1 cellular context compared by ENCODE assay signal in genomic region chrX:30652527-30653414, GRCh38.
TF ChIP-seq lines count a peak whose summit lies in the region.

No MANE protein-coding gene starts in this region.

TF ChIP-seq in K562, 482 proteins besides CTCF, POLR2A, EP300 and RAD21 (continued from another document and continues in another):
- no peak for TF ChIP-seq REST (CRISPR knock-in tag; IDR thresholded peaks at IDR 0.05; ENCODE audit: low read depth)
- TF ChIP-seq HOXB6 (CRISPR knock-in tag; IDR thresholded peaks at IDR 0.05; ENCODE audit: borderline replicate concordance): no peak
- TF ChIP-seq OTX1 (CRISPR knock-in tag; IDR thresholded peaks at IDR 0.05): no peak
- TF ChIP-seq XRCC5 (IDR thresholded peaks at IDR 0.05; ENCODE audit: low read depth, low read length): no peak
- TF ChIP-seq TARDBP (IDR thresholded peaks at IDR 0.05): no peak
- TF ChIP-seq HINFP (tag; conservative IDR thresholded peaks at IDR 0.05; ENCODE audit: low read depth): no peak
- no peak for TF ChIP-seq SIN3B (IDR thresholded peaks at IDR 0.05; ENCODE audit: low read depth)
- peak; percentile 59; the same call in 1 of the 2 replicates for TF ChIP-seq ELF1 (tag; IDR thresholded peaks at IDR 0.05)
- TF ChIP-seq ZNF212 (CRISPR knock-in tag; IDR thresholded peaks at IDR 0.05): no peak
- TF ChIP-seq NR3C1 (CRISPR knock-in tag; IDR thresholded peaks at IDR 0.05): no peak
- no peak for TF ChIP-seq POLR2B (IDR thresholded peaks at IDR 0.05; ENCODE audit: low read depth, partially characterized antibody)
- TF ChIP-seq SREBF1 (IDR thresholded peaks at IDR 0.05; ENCODE audit: borderline replicate concordance, low read depth, low read length): no peak
- no peak for TF ChIP-seq TCF7L2 (IDR thresholded peaks at IDR 0.05; ENCODE audit: low read depth, low read length)
- TF ChIP-seq MECOM (CRISPR knock-in tag; IDR thresholded peaks at IDR 0.05): no peak
- TF ChIP-seq HNRNPL (IDR thresholded peaks at IDR 0.05; ENCODE audit: low read depth, low read length): 0 out of 2 replicates have a peak, but pooled peaks have one; percentile 24
- TF ChIP-seq POLR2H (tag; IDR thresholded peaks at IDR 0.05; ENCODE audit: low read depth): peak; percentile 14; the same call in 1 of the 2 replicates
- peak; percentile 99 for TF ChIP-seq USF2 (CRISPR knock-in tag; IDR thresholded peaks at IDR 0.05)
- no peak for TF ChIP-seq ZNF146 (CRISPR knock-in tag; IDR thresholded peaks at IDR 0.05; ENCODE audit: unreplicated experiment)
- TF ChIP-seq ZNF277 (CRISPR knock-in tag; IDR thresholded peaks at IDR 0.05; ENCODE audit: borderline replicate concordance): no peak
- TF ChIP-seq HMGN3 (IDR thresholded peaks at IDR 0.05; ENCODE audit: borderline replicate concordance, extremely low read depth, insufficient read length, low read depth, low read length): no peak
- TF ChIP-seq ZNF717 (CRISPR knock-in tag; IDR thresholded peaks at IDR 0.05): no peak
- TF ChIP-seq NFE2 (IDR thresholded peaks at IDR 0.05; ENCODE audit: low read depth): no peak
- TF ChIP-seq SLC30A9 (CRISPR knock-in tag; IDR thresholded peaks at IDR 0.05): no peak
- no peak for TF ChIP-seq E2F1 (CRISPR knock-in tag; IDR thresholded peaks at IDR 0.05)
- TF ChIP-seq TCF7 (IDR thresholded peaks at IDR 0.05; ENCODE audit: borderline replicate concordance): no peak
- no peak for TF ChIP-seq THRAP3 (IDR thresholded peaks at IDR 0.05; ENCODE audit: borderline replicate concordance)
- TF ChIP-seq THAP12 (CRISPR knock-in tag; IDR thresholded peaks at IDR 0.05): peak; percentile 55; the same call in 1 of the 2 replicates
- no peak for TF ChIP-seq RBM15 (IDR thresholded peaks at IDR 0.05; ENCODE audit: insufficient read depth, low read length)
- no peak for TF ChIP-seq ZNF124 (CRISPR knock-in tag; IDR thresholded peaks at IDR 0.05)
- peak; percentile 12; the same call in 1 of the 2 replicates for TF ChIP-seq NFIC (IDR thresholded peaks at IDR 0.05)
- no peak for TF ChIP-seq ZNF75A (CRISPR knock-in tag; IDR thresholded peaks at IDR 0.05)
- no peak for TF ChIP-seq HNRNPH1 (optimal IDR thresholded peaks at IDR 0.05; ENCODE audit: low read depth, low read length)
- no peak for TF ChIP-seq ZNF311 (CRISPR knock-in tag; IDR thresholded peaks at IDR 0.05)
- TF ChIP-seq ID3 (CRISPR knock-in tag; IDR thresholded peaks at IDR 0.05): no peak
- TF ChIP-seq ID3 (tag; IDR thresholded peaks at IDR 0.05): no peak
- TF ChIP-seq CAMTA2 (CRISPR knock-in tag; conservative IDR thresholded peaks at IDR 0.05): no peak
- TF ChIP-seq SETDB1 (IDR thresholded peaks at IDR 0.05; ENCODE audit: low read length): no peak
- TF ChIP-seq ATF7 (IDR thresholded peaks at IDR 0.05): peak; percentile 66
- no peak for TF ChIP-seq ZNF696 (CRISPR knock-in tag; conservative IDR thresholded peaks at IDR 0.05)
- no peak for TF ChIP-seq CHD7 (IDR thresholded peaks at IDR 0.05; ENCODE audit: low read depth, low read length)
- TF ChIP-seq NELFE (IDR thresholded peaks at IDR 0.05; ENCODE audit: insufficient read depth, insufficient read length): no peak
- TF ChIP-seq MBD2 (IDR thresholded peaks at IDR 0.05; ENCODE audit: borderline replicate concordance, low read depth): peak; percentile 41; the same call in 1 of the 2 replicates
- TF ChIP-seq ARID1B (IDR thresholded peaks at IDR 0.05): peak; percentile 34; the same call in 1 of the 2 replicates
